In the genomic region with DNA sequence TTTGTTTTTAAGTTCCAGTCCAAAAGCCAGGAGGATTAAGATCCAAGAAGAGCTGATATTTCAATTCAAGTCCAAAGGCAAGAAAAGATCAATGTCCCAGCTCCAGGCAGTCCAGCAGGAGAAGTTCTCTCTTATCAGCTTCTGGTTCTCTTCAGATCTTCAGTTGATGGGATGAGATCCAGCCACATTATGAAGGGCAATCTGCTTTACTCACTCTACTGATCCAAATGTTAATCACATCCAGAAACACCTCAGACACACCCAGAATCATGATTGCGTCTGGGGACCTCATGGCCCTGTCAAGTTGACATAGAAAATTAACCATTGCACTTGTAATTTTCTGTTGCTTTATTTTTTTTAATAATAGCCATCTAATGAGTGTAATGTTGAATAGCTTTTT, we compare ENCODE assay signal across 26 cellular contexts.
"Had no signal": no experiment of that assay in that cellular context is flagged by ENCODE, and none has a peak within 500 bp of the region (broad histone marks: within the 10 kb centered on the region; RNA-seq: fewer than 3 reads in every experiment).

No MANE protein-coding gene starts in this region.

- H3K4me3 ChIP-seq: stomach, suprapubic skin, testis, thoracic aorta, thyroid gland, tibial artery, tibial nerve, transverse colon, upper lobe of left lung, upper lobe of right lung, uterus, vagina had no signal

- H3K36me3 ChIP-seq: stomach, suprapubic skin, thoracic aorta, thyroid gland, tibial artery, tibial nerve, transverse colon, upper lobe of left lung, upper lobe of right lung, uterus, vagina had no signal

- DNase-seq: stimulated activated CD4-positive, alpha-beta T cell treated with anti-CD3 and anti-CD28 coated beads, Interleukin-2, amount 100 ng/mL, for 48 hours; stimulated activated CD4-positive, alpha-beta T cell treated with anti-CD3 and anti-CD28 coated beads, Interleukin-4, amount 100 ng/mL, for 1 hour; stimulated activated CD4-positive, alpha-beta T cell treated with anti-CD3 and anti-CD28 coated beads, Interleukin-4, amount 100 ng/mL, for 24 hours; stimulated activated CD4-positive, alpha-beta T cell treated with anti-CD3 and anti-CD28 coated beads, Interleukin-4, amount 100 ng/mL, for 4 hours; stimulated activated CD8-positive, alpha-beta memory T cell treated with anti-CD3 and anti-CD28 coated beads, Interleukin-4, amount 100 ng/mL, for 48 hours; stimulated activated naive B cell treated with anti-CD40 and anti-IgM and Interleukin-4, amounts not matched to agents 10 μg/mL and 1 μg/mL and 100 μg/mL, for 72 hours; stimulated activated naive CD4-positive, alpha-beta T cell; stimulated activated naive CD4-positive, alpha-beta T cell treated with Interleukin-2 at 50 U/mL for 16 hours; stimulated activated naive CD8-positive, alpha-beta T cell treated with anti-CD3 and anti-CD28 coated beads, Interleukin-15, amount 100 ng/mL, for 72 hours; stimulated activated naive CD8-positive, alpha-beta T cell treated with anti-CD3 and anti-CD28 coated beads, Interleukin-15, Interleukin-2, amounts not matched to agents 100 U/mL and 50 U/mL, for 24 hours; stomach; substantia nigra; testis; thyroid gland; tibial artery; transverse colon; trophoblast cell; upper lobe of left lung; upper lobe of right lung; uterus had no signal

- H3K27me3 ChIP-seq: stomach, testis, thyroid gland, tibial nerve, upper lobe of left lung, uterus, vagina had no signal

- ATAC-seq: stimulated activated effector memory CD8-positive, alpha-beta T cell treated with anti-CD3 and anti-CD28 coated beads, Interleukin-12 subunit alpha, Interleukin-12 subunit beta, amount 100 ng/mL, for 72 hours; stimulated activated memory B cell treated with anti-CD40 and anti-IgM and Interleukin-4, amounts not matched to agents 10 μg/mL and 1 μg/mL and 100 μg/mL, for 72 hours; stimulated activated naive B cell treated with anti-CD40 and anti-IgM and Interleukin-4, amounts not matched to agents 10 μg/mL and 1 μg/mL and 100 μg/mL, for 72 hours; stimulated activated naive CD8-positive, alpha-beta T cell treated with anti-CD3 and anti-CD28 coated beads, Interleukin-15, amount 100 ng/mL, for 72 hours; stimulated activated naive CD8-positive, alpha-beta T cell treated with anti-CD3 and anti-CD28 coated beads, Interleukin-15, Interleukin-2, amounts not matched to agents 100 U/mL and 50 U/mL, for 24 hours; upper lobe of right lung had no signal

- H3K4me1 ChIP-seq: suprapubic skin, testis, thyroid gland, tibial artery, transverse colon, upper lobe of left lung, upper lobe of right lung, uterus, vagina had no signal

- H3K27ac ChIP-seq: stomach, suprapubic skin, testis, thoracic aorta, thyroid gland, tibial artery, tibial nerve, transverse colon, upper lobe of left lung, upper lobe of right lung, uterus, vagina had no signal

- H3K9me3 ChIP-seq: stomach, suprapubic skin, testis, thoracic aorta, thyroid gland, tibial nerve, transverse colon, upper lobe of left lung, upper lobe of right lung, uterus, vagina had no signal
